31 cellular contexts compared by ENCODE assay signal in genomic region chr14:61112506-61112905, GRCh38.
"Had no signal": no experiment of that assay in that cellular context is flagged by ENCODE, and none has a peak within 500 bp of the region (broad histone marks: within the 10 kb centered on the region; RNA-seq: fewer than 3 reads in every experiment).

No MANE protein-coding gene starts in this region.

- DNase-seq: activated CD4-positive, alpha-beta memory T cell treated with anti-CD3 and anti-CD28 coated beads for 36 hours; activated CD4-positive, alpha-beta T cell treated with anti-CD3 and anti-CD28 coated beads for 4 hours; activated CD4-positive, alpha-beta T cell treated with anti-CD3 and anti-CD28 coated beads, Interleukin-2, amount 50 U/mL, for 1 hour; activated CD8-positive, alpha-beta memory T cell treated with anti-CD3 and anti-CD28 coated beads, Interleukin-2, amount 50 U/mL, for 48 hours; activated effector memory CD4-positive, alpha-beta T cell treated with Interleukin-2 at 50 U/mL for 16 hours; activated naive CD4-positive, alpha-beta T cell treated with anti-CD3 and anti-CD28 coated beads, Interleukin-2, amount 10 ng/mL, durations not matched to agents 7 days and 5 days; activated T-cell treated with anti-CD3 and anti-CD28 coated beads, Interleukin-2, amount 50 U/mL, for 48 hours; amniotic stem cell; aorta; brain microvascular endothelial cell; central memory CD4-positive, alpha-beta T cell; KG1; MM.1S; NCI-H1092 treated with DMSO at 0.1 percent for 48 hours; NCI-H1417; NCI-H146; NCI-H187; NCI-H2029 treated with DMSO at 0.1 percent for 48 hours; NCI-H2107; NCI-H2171; NCI-H510A; NCI-H526; NCI-H748 treated with DMSO at 0.1 percent for 48 hours; NK-92 treated with Interleukin-12 subunit alpha and Interleukin-12 subunit beta, amount 100 ng/mL, for 24 hours; PC-3; Right ventricle myocardium superior had no signal

- H3K27ac ChIP-seq: brain microvascular endothelial cell, RWPE1 had no signal

- FAIRE-seq: RCC 7860, TTC549 had no signal

- ATAC-seq: activated CD4-positive, CD25-positive, alpha-beta regulatory T cell treated with anti-CD3 and anti-CD28 coated beads, Interleukin-2, amount 50 U/mL, for 24 hours; PC-3; WTC11 had no signal

- H3K27me3 ChIP-seq: brain microvascular endothelial cell had no signal

- H3K36me3 ChIP-seq: brain microvascular endothelial cell had no signal
